20 cellular contexts compared by ENCODE assay signal in genomic region chr15:100515758-100516157, GRCh38. TPM values are rescaled to one million over a fixed set of nuclear protein-coding genes. Genes with fewer than 3 reads are reported as not detected.
DNase-seq lines count a peak whose midpoint lies in the region; ATAC-seq and TF ChIP-seq lines count a peak whose summit lies in the region.
"Had no signal": no experiment of that assay in that cellular context is flagged by ENCODE, and none has a peak within 500 bp of the region (broad histone marks: within the 10 kb centered on the region; RNA-seq: fewer than 3 reads in every experiment).

No MANE protein-coding gene starts in this region.

- H3K4me1 ChIP-seq in RWPE2 (ENCODE audit: insufficient read depth, poor library complexity, severe bottlenecking), result no peaks in the 10 kb centered on the region
- no peaks in the 10 kb centered on the region for H3K4me1 ChIP-seq in foreskin keratinocyte

- H3K27ac ChIP-seq in C4-2B, result peak overlapping the region; percentile 64; the same call in 1 of the 2 replicates
- H3K27ac ChIP-seq in RWPE2 (ENCODE audit: poor library complexity, severe bottlenecking), result no peak overlapping the region
- no peak overlapping the region for H3K27ac ChIP-seq in foreskin keratinocyte
- H3K27ac ChIP-seq: ovary had no signal

- peaks cover 19% of the 10 kb centered on the region for H3K27me3 ChIP-seq in RWPE2 (ENCODE audit: insufficient read depth, poor library complexity, severe bottlenecking)
- no peaks in the 10 kb centered on the region for H3K27me3 ChIP-seq in foreskin keratinocyte
- H3K27me3 ChIP-seq: ovary had no signal

- no peaks in the 10 kb centered on the region for H3K36me3 ChIP-seq in RWPE2 (ENCODE audit: low read depth)
- H3K36me3 ChIP-seq: ovary had no signal

- 0 out of 3 replicates have a peak, but pooled peaks have one; percentile 28 for ATAC-seq in RWPE2 (ENCODE audit: low read depth)
- peak; percentile 33 for ATAC-seq in foreskin keratinocyte
- no peak for ATAC-seq in GM18511 (IDR thresholded peaks at IDR 0.05; ENCODE audit: unreplicated experiment)
- ATAC-seq: stimulated activated naive B cell treated with anti-CD40 and anti-IgM and Interleukin-4, amounts not matched to agents 10 μg/mL and 1 μg/mL and 100 μg/mL, for 72 hours had no signal

- no peak overlapping the region for H3K4me3 ChIP-seq in RWPE2 (ENCODE audit: severe bottlenecking)
- H3K4me3 ChIP-seq: ovary had no signal

- H3K9me3 ChIP-seq in RWPE2 (ENCODE audit: severe bottlenecking), result no peaks in the 10 kb centered on the region
- H3K9me3 ChIP-seq: ovary had no signal

- TF ChIP-seq CTCF in C4-2B (conservative IDR thresholded peaks at IDR 0.05) (no peak), RWPE2 (IDR thresholded peaks at IDR 0.05; ENCODE audit: poor library complexity, severe bottlenecking) (no peak), foreskin keratinocyte (conservative IDR thresholded peaks at IDR 0.05) (no peak)

- DNase-seq in EL (peak; percentile 3), RWPE2 (ENCODE audit: low spot score) (no peak), foreskin keratinocyte (no peak), T-helper 9 cell (no peak), NCI-H446 (lab: John Stamatoyannopoulos, UW) (no peak)
- DNase-seq: activated CD4-positive, alpha-beta T cell treated with anti-CD3 and anti-CD28 coated beads for 4 hours; activated naive CD8-positive, alpha-beta T cell treated with anti-CD3 and anti-CD28 coated beads, Interleukin-2, amount 10 ng/mL, durations not matched to agents 7 days and 5 days; foreskin melanocyte; left ventricle myocardium superior; NCI-H1417 treated with DMSO at 0.1 percent for 48 hours; NCI-H510A treated with DMSO at 0.1 percent for 48 hours; ovary; stimulated activated CD4-positive, alpha-beta T cell treated with anti-CD3 and anti-CD28 coated beads, Interleukin-12 subunit alpha, Interleukin-12 subunit beta, amount 100 ng/mL, for 4 hours; stimulated activated CD4-positive, alpha-beta T cell treated with anti-CD3 and anti-CD28 coated beads, Interleukin-4, amount 100 ng/mL, for 24 hours; stimulated activated naive B cell treated with anti-CD40 and anti-IgM and Interleukin-4, amounts not matched to agents 10 μg/mL and 1 μg/mL and 100 μg/mL, for 72 hours; T-helper 1 cell had no signal

RNA-seq across cellular contexts. Expression of gene CERS3, which starts 13.0 kb away (rescaled TPM):
- 12.1 and 14.1 TPM in 2 replicates for total RNA-seq in foreskin keratinocyte
- polyA plus RNA-seq in foreskin keratinocyte, result 11.2 and 14.3 TPM in 2 replicates
- total RNA-seq: left ventricle myocardium superior, SK-MEL-5 had no signal
- polyA plus RNA-seq: IgD-negative memory B cell had no signal
